25 cellular contexts compared by ENCODE assay signal in genomic region chr14:51210594-51210993, GRCh38. TPM values are rescaled to one million over a fixed set of nuclear protein-coding genes. Genes with fewer than 3 reads are reported as not detected.
A peak's percentile ranks its signal among the peaks of the same experiment; 100 is the strongest.
DNase-seq lines count a peak whose midpoint lies in the region; ATAC-seq and TF ChIP-seq lines count a peak whose summit lies in the region.
"Had no signal": no experiment of that assay in that cellular context is flagged by ENCODE, and none has a peak within 500 bp of the region (broad histone marks: within the 10 kb centered on the region; RNA-seq: fewer than 3 reads in every experiment).

No MANE protein-coding gene starts in this region.

- H3K4me1 ChIP-seq in GM23338 (ENCODE audit: insufficient read depth) (0 out of 2 replicates have a peak, but pooled peaks cover 7% of the 10 kb centered on the region), adrenal gland (replicated peaks in 1 of 2) (no peaks in the 10 kb centered on the region)
- H3K4me1 ChIP-seq: HAP-1 had no signal

- DNase-seq in DMS 273 treated with DMSO at 0.1 percent for 48 hours (lab: John Stamatoyannopoulos, UW) (peak; percentile 62), GM23338 (ENCODE audit: low spot score) (no peak), NCI-H2171 (lab: John Stamatoyannopoulos, UW) (peak; percentile 39), OCI-M1 (lab: John Stamatoyannopoulos, UW) (peak; percentile 1), UCSD-AML1 (lab: John Stamatoyannopoulos, UW; ENCODE audit: unreplicated experiment) (no peak), adrenal gland (no peak), RWPE1 (ENCODE audit: low spot score) (no peak)
- no peak for DNase-seq in CD4-positive, alpha-beta T cell
- DNase-seq: activated CD4-positive, alpha-beta T cell treated with anti-CD3 and anti-CD28 coated beads, Interleukin-2, amount 50 U/mL, for 48 hours; activated CD4-positive, CD25-positive, alpha-beta regulatory T cell; activated CD8-positive, alpha-beta memory T cell treated with anti-CD3 and anti-CD28 coated beads, Interleukin-2, amount 50 U/mL, for 4 hours; aorta; islet precursor cell; natural killer cell; ovary; retina; stimulated activated CD4-positive, alpha-beta T cell treated with anti-CD3 and anti-CD28 coated beads, Interleukin-2, amount 100 ng/mL, for 24 hours; T1000 had no signal

- no peak for TF ChIP-seq POLR2A in adrenal gland (IDR thresholded peaks at IDR 0.05)

- H3K27ac ChIP-seq in GM23338 (ENCODE audit: low read depth) (no peak overlapping the region), adrenal gland (no peak overlapping the region), RWPE1 (no peak overlapping the region)
- H3K27ac ChIP-seq in CD4-positive, alpha-beta T cell (ENCODE audit: low read depth, low read length): no peak overlapping the region
- H3K27ac ChIP-seq: cardiac muscle cell, ovary had no signal

- WGBS in adrenal gland, 4 donors: 57 to 77% (median 61%) methylated on average over 1 of the region's 1 CpG

- H3K9me3 Mint-ChIP-seq in GM23338: no peaks in the 10 kb centered on the region
- H3K9me3 Mint-ChIP-seq in CD4-positive, alpha-beta T cell: no peaks in the 10 kb centered on the region
- H3K9me3 Mint-ChIP-seq: activated naive CD4-positive, alpha-beta T cell treated with anti-CD3 and anti-CD28 coated beads, Interleukin-2, amount 50 U/mL, for 72 hours; activated T-helper 2 cell treated with anti-CD3 and anti-CD28 coated beads, Interferon-gamma antibody, Interleukin-2, Interleukin-4, amounts not matched to agents 10 μg/mL and 5 μg/mL and 100 μg/mL, durations not matched to agents 14 hours and 24 hours and 36 hours; dendritic cell treated with granulocyte-macrophage colony-stimulating factor and Interleukin-4, amounts not matched to agents 40 ng/mL and 50 ng/mL, for 4 days; natural killer cell; type B pancreatic cell had no signal

- no peak overlapping the region for H2AFZ ChIP-seq in GM23338

- no peaks in the 10 kb centered on the region for H3K36me3 Mint-ChIP-seq in GM23338 (ENCODE audit: low read depth)
- H3K36me3 Mint-ChIP-seq in CD4-positive, alpha-beta T cell (ENCODE audit: low read depth): no peaks in the 10 kb centered on the region
- H3K36me3 Mint-ChIP-seq: activated naive CD4-positive, alpha-beta T cell treated with anti-CD3 and anti-CD28 coated beads, Interleukin-2, amount 50 U/mL, for 72 hours; natural killer cell; type B pancreatic cell had no signal

- intact Hi-C loops in CD4-positive, alpha-beta T cell (cut with DNase I, micrococcal nuclease): loop anchor here in 1 of 2 experiments (5.0 kb wide), 1 partner anchor 93 kb away; no protein-coding TSS in a partner anchor
- intact Hi-C loops in adrenal gland (cut with DNase I): no loop called here

- H3K4me1 Mint-ChIP-seq in GM23338: peaks cover 12% of the 10 kb centered on the region
- no peaks in the 10 kb centered on the region for H3K4me1 Mint-ChIP-seq in CD4-positive, alpha-beta T cell (ENCODE audit: low read depth)
- H3K4me1 Mint-ChIP-seq: natural killer cell had no signal

- no peaks in the 10 kb centered on the region for H3K9me3 ChIP-seq in CD4-positive, alpha-beta T cell (ENCODE audit: control insufficient read depth, low read length)
- H3K9me3 ChIP-seq in adrenal gland (replicated peaks in 1 of 3): no peaks in the 10 kb centered on the region
- H3K9me3 ChIP-seq: HAP-1, ovary had no signal

- TF ChIP-seq CTCF in GM23338 (conservative IDR thresholded peaks at IDR 0.05; ENCODE audit: low read depth in 2 of 2) (no peak), adrenal gland (IDR thresholded peaks at IDR 0.05) (no peak), RWPE1 (conservative IDR thresholded peaks at IDR 0.05; ENCODE audit: low read depth) (no peak)
- no peak for TF ChIP-seq CTCF in CD4-positive, alpha-beta T cell (IDR thresholded peaks at IDR 0.05)

- H3K27me3 ChIP-seq in GM23338 (ENCODE audit: insufficient read depth): no peaks in the 10 kb centered on the region
- no peaks in the 10 kb centered on the region for H3K27me3 ChIP-seq in CD4-positive, alpha-beta T cell (ENCODE audit: control insufficient read depth, insufficient read depth, low read length)
- no peaks in the 10 kb centered on the region for H3K27me3 ChIP-seq in adrenal gland
- H3K27me3 ChIP-seq: cardiac muscle cell, ovary had no signal

- H3F3A ChIP-seq in GM23338 (replicated peaks; ENCODE audit: low read depth): no peaks in the 10 kb centered on the region

- no peak overlapping the region for H3K4me2 ChIP-seq in GM23338
- H3K4me2 ChIP-seq: smooth muscle cell had no signal

- peaks cover 8% of the 10 kb centered on the region for H3K9me2 ChIP-seq in GM23338 (ENCODE audit: insufficient read depth)

- ATAC-seq in GM23338: peak; percentile 62
- no peak for ATAC-seq in CD4-positive, alpha-beta T cell (ENCODE audit: poor library complexity)
- ATAC-seq: activated naive CD4-positive, alpha-beta T cell treated with anti-CD3 and anti-CD28 coated beads, Interleukin-2, amount 50 U/mL, for 72 hours; natural killer cell had no signal

- H3K36me3 ChIP-seq in GM23338 (ENCODE audit: insufficient read depth) (no peaks in the 10 kb centered on the region), adrenal gland (replicated peaks in 1 of 2) (no peaks in the 10 kb centered on the region)
- H3K36me3 ChIP-seq: cardiac muscle cell, HAP-1, ovary had no signal

- H3K4me3 ChIP-seq in GM23338: no peak overlapping the region
- H3K4me3 ChIP-seq in adrenal gland: no peak overlapping the region
- H3K4me3 ChIP-seq: cardiac muscle cell, HAP-1, ovary, smooth muscle cell had no signal

- no peaks in the 10 kb centered on the region for H3K79me2 ChIP-seq in GM23338 (replicated peaks; ENCODE audit: insufficient read depth)

- no peaks in the 10 kb centered on the region; the same call in 1 of the 2 replicates for H4K20me1 ChIP-seq in GM23338 (replicated peaks; ENCODE audit: insufficient read depth)

- H3K27me3 Mint-ChIP-seq in GM23338 (ENCODE audit: insufficient read depth, low read depth, poor library complexity): no peaks in the 10 kb centered on the region
- H3K27me3 Mint-ChIP-seq in CD4-positive, alpha-beta T cell: peaks cover 26% of the 10 kb centered on the region
- H3K27me3 Mint-ChIP-seq: dendritic cell treated with granulocyte-macrophage colony-stimulating factor and Interleukin-4, amounts not matched to agents 40 ng/mL and 50 ng/mL, for 4 days had no signal

- H3K4me3 Mint-ChIP-seq in GM23338: no peak overlapping the region
- no peak overlapping the region for H3K4me3 Mint-ChIP-seq in CD4-positive, alpha-beta T cell
- H3K4me3 Mint-ChIP-seq: dendritic cell treated with granulocyte-macrophage colony-stimulating factor and Interleukin-4, amounts not matched to agents 40 ng/mL and 50 ng/mL, for 4 days; natural killer cell; type B pancreatic cell had no signal

- POLR2A ChIA-PET in CD4-positive, alpha-beta T cell (lab: Charles Lee): no interaction called here
- POLR2A ChIA-PET in RWPE1 (lab: Yijun Ruan, JAX; ENCODE audit: low non-redundant PET): no interaction called here

- CTCF ChIA-PET in CD4-positive, alpha-beta T cell (lab: Charles Lee): no interaction called here
- CTCF ChIA-PET in RWPE1 (lab: Yijun Ruan, JAX): interaction anchor here (0.6 kb wide), 1 partner anchor 52 kb away, joined by 3 read pairs; no protein-coding TSS in a partner anchor

- H3K27ac Mint-ChIP-seq in GM23338: no peak overlapping the region
- H3K27ac Mint-ChIP-seq in CD4-positive, alpha-beta T cell: no peak overlapping the region
- H3K27ac Mint-ChIP-seq: activated naive CD4-positive, alpha-beta T cell treated with anti-CD3 and anti-CD28 coated beads, Interleukin-2, amount 50 U/mL, for 72 hours; activated T-helper 2 cell treated with anti-CD3 and anti-CD28 coated beads, Interferon-gamma antibody, Interleukin-2, Interleukin-4, amounts not matched to agents 10 μg/mL and 5 μg/mL and 100 μg/mL, durations not matched to agents 14 hours and 24 hours and 36 hours; dendritic cell treated with granulocyte-macrophage colony-stimulating factor and Interleukin-4, amounts not matched to agents 40 ng/mL and 50 ng/mL, for 4 days; natural killer cell; type B pancreatic cell had no signal

TF ChIP-seq in GM23338, 12 proteins besides CTCF, POLR2A, EP300 and RAD21 (continues in another document):
- no peak for TF ChIP-seq REST (IDR thresholded peaks at IDR 0.05; ENCODE audit: unreplicated experiment)
- no peak for TF ChIP-seq EZH2phosphoT487 (IDR thresholded peaks at IDR 0.05; ENCODE audit: unreplicated experiment)
- no peak for TF ChIP-seq EZH2 (IDR thresholded peaks at IDR 0.05; ENCODE audit: low read depth, unreplicated experiment)
- no peak for TF ChIP-seq NANOG (IDR thresholded peaks at IDR 0.05; ENCODE audit: borderline replicate concordance)
- no peak for TF ChIP-seq CREB1 (CRISPR knock-in tag; IDR thresholded peaks at IDR 0.05; ENCODE audit: low read depth)
- no peak for TF ChIP-seq POLR2AphosphoS5 (IDR thresholded peaks at IDR 0.05; ENCODE audit: low read depth)
- no peak for TF ChIP-seq STAT1 (IDR thresholded peaks at IDR 0.05; ENCODE audit: unreplicated experiment)
- no peak for TF ChIP-seq JUNB (IDR thresholded peaks at IDR 0.05; ENCODE audit: unreplicated experiment)

RNA-seq across cellular contexts. Expression of gene TMX1, which starts 29.5 kb away (rescaled TPM):
- total RNA-seq in GM23338 (2014; rRNA removed; shearing (Covaris generic)): 123 and 126 TPM in 2 replicates
- polyA plus RNA-seq in GM23338 (2016; fragmentation: Nextera tagmentation; extraction: Ambion mirVana): 49.6 and 61.5 TPM in 2 replicates
- total RNA-seq in CD4-positive, alpha-beta T cell: 10 to 100 TPM in 1 of 2 experiments, 1 to 10 TPM in 1; 9.5 to 11.0 TPM
- total RNA-seq in adrenal gland: 10 to 100 TPM; 17.0 to 43.1 (median 32.8) TPM
- polyA plus RNA-seq in adrenal gland: 10 to 100 TPM in 1 of 3 donors, 1 to 10 TPM in 2; 4.2 to 30.2 (median 5.5) TPM

Comparison
In these comparisons a context has a peak if more than half of its experiments do, and no peak if none do; other contexts are left out.
1. DNase-seq: peak in DMS 273 treated with DMSO at 0.1 percent for 48 hours (single experiment), NCI-H2171 (single experiment) and OCI-M1 (single experiment); none in GM23338 (single experiment), UCSD-AML1 (single experiment), CD4-positive, alpha-beta T cell (0 of 10), adrenal gland (0 of 7) and RWPE1 (single experiment).